ENCODE assay signal across 21 cellular contexts in the genomic region with DNA sequence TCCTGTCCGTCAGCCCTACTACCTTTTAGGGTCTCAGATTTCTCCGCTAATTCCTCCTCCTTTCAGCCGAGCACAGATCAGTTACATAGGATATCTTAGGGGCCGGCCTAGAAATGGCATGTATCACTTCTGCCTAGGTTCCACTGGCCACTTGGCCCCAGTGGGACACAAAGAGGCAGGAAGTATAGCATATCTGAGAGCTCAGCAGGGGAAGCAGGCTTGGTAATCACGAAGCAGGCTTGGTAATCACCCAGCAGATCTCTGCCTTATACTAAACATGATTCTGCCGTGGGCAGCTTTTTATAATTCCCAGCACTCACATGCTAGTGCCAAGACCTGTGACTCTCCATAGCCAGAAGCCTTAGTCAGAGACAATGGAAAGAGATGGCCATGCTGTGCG. TPM values are rescaled to one million over a fixed set of nuclear protein-coding genes. Genes with fewer than 3 reads are reported as not detected.
"Had no signal": no experiment of that assay in that cellular context is flagged by ENCODE, and none has a peak within 500 bp of the region (broad histone marks: within the 10 kb centered on the region; RNA-seq: fewer than 3 reads in every experiment).

No MANE protein-coding gene starts in this region.

- ATAC-seq: gastroesophageal sphincter; heart right ventricle; left lung; mucosa of descending colon; naive thymus-derived CD4-positive, alpha-beta T cell; stimulated activated memory B cell treated with anti-CD40 and anti-IgM and Interleukin-4, amounts not matched to agents 10 μg/mL and 1 μg/mL and 100 μg/mL, for 72 hours had no signal

- H3K4me1 ChIP-seq: gastroesophageal sphincter, heart right ventricle, left lung, parathyroid adenoma, uterus had no signal

- H3K27me3 Mint-ChIP-seq: activated B cell treated with CpG ODN at 0.5 μM for 24 hours; activated naive CD8-positive, alpha-beta T cell treated with anti-CD3 and anti-CD28 coated beads, Interleukin-2, amount 10 ng/mL, durations not matched to agents 7 days and 5 days; naive thymus-derived CD4-positive, alpha-beta T cell had no signal

- DNase-seq: activated B cell treated with CpG ODN at 0.5 μM for 24 hours; activated CD4-positive, alpha-beta T cell treated with anti-CD3 and anti-CD28 coated beads, Interleukin-2, amount 50 U/mL, for 1 hour; activated CD8-positive, alpha-beta memory T cell treated with anti-CD3 and anti-CD28 coated beads for 24 hours; activated naive CD8-positive, alpha-beta T cell treated with anti-CD3 and anti-CD28 coated beads, Interleukin-2, amount 10 ng/mL, durations not matched to agents 7 days and 5 days; anterior cingulate cortex; erythroblast; heart right ventricle; left lung; mucosa of descending colon; naive thymus-derived CD4-positive, alpha-beta T cell; stimulated activated CD4-positive, alpha-beta T cell treated with anti-CD3 and anti-CD28 coated beads, Interleukin-12 subunit alpha, Interleukin-12 subunit beta, amount 100 ng/mL, for 4 hours; uterus had no signal

- H3K9me3 ChIP-seq: gastroesophageal sphincter, heart right ventricle, left lung, mucosa of descending colon, neutrophil, tibial nerve, uterus had no signal

- H3K9ac ChIP-seq: parathyroid adenoma had no signal

- H3K27ac Mint-ChIP-seq: activated B cell treated with CpG ODN at 0.5 μM for 24 hours; activated naive CD8-positive, alpha-beta T cell treated with anti-CD3 and anti-CD28 coated beads, Interleukin-2, amount 10 ng/mL, durations not matched to agents 7 days and 5 days; stimulated activated memory B cell treated with anti-CD40 and anti-IgM and Interleukin-4, amounts not matched to agents 10 μg/mL and 1 μg/mL and 100 μg/mL, for 72 hours; T-helper 1 cell treated with Interleukin-12 subunit alpha and Interleukin-12 subunit beta and Interleukin-4 antibody, amounts not matched to agents 30 μg/mL and 1 μg/mL, for 36 hours had no signal

- H3K36me3 ChIP-seq: neutrophil, uterus had no signal

- H3K27ac ChIP-seq: gastroesophageal sphincter, heart right ventricle, left lung, neutrophil, parathyroid adenoma, uterus had no signal

- H3K36me3 Mint-ChIP-seq: stimulated activated memory B cell treated with anti-CD40 and anti-IgM and Interleukin-4, amounts not matched to agents 10 μg/mL and 1 μg/mL and 100 μg/mL, for 72 hours had no signal

- H3K4me1 Mint-ChIP-seq: activated B cell treated with CpG ODN at 0.5 μM for 24 hours; activated naive CD8-positive, alpha-beta T cell treated with anti-CD3 and anti-CD28 coated beads, Interleukin-2, amount 10 ng/mL, durations not matched to agents 7 days and 5 days; stimulated activated memory B cell treated with anti-CD40 and anti-IgM and Interleukin-4, amounts not matched to agents 10 μg/mL and 1 μg/mL and 100 μg/mL, for 72 hours had no signal

- H2AFZ ChIP-seq: parathyroid adenoma had no signal

- H3K4me3 Mint-ChIP-seq: activated B cell treated with CpG ODN at 0.5 μM for 24 hours; activated naive CD8-positive, alpha-beta T cell treated with anti-CD3 and anti-CD28 coated beads, Interleukin-2, amount 10 ng/mL, durations not matched to agents 7 days and 5 days; naive thymus-derived CD4-positive, alpha-beta T cell; stimulated activated memory B cell treated with anti-CD40 and anti-IgM and Interleukin-4, amounts not matched to agents 10 μg/mL and 1 μg/mL and 100 μg/mL, for 72 hours; T-helper 1 cell treated with Interleukin-12 subunit alpha and Interleukin-12 subunit beta and Interleukin-4 antibody, amounts not matched to agents 30 μg/mL and 1 μg/mL, for 36 hours had no signal

- H3K9me3 Mint-ChIP-seq: activated B cell treated with CpG ODN at 0.5 μM for 24 hours; activated naive CD8-positive, alpha-beta T cell treated with anti-CD3 and anti-CD28 coated beads, Interleukin-2, amount 10 ng/mL, durations not matched to agents 7 days and 5 days; stimulated activated memory B cell treated with anti-CD40 and anti-IgM and Interleukin-4, amounts not matched to agents 10 μg/mL and 1 μg/mL and 100 μg/mL, for 72 hours; T-helper 1 cell treated with Interleukin-12 subunit alpha and Interleukin-12 subunit beta and Interleukin-4 antibody, amounts not matched to agents 30 μg/mL and 1 μg/mL, for 36 hours had no signal

- H3K27me3 ChIP-seq: gastroesophageal sphincter, heart right ventricle, left lung, neutrophil, tibial nerve, uterus had no signal

- H3K4me3 ChIP-seq: gastroesophageal sphincter, heart right ventricle, left lung, mucosa of descending colon, tibial nerve, uterus had no signal

RNA-seq across cellular contexts. Expression of gene CACNG5, which starts 59.7 kb away (rescaled TPM):
- total RNA-seq: activated B cell treated with CpG ODN at 0.5 μM for 24 hours; activated naive CD8-positive, alpha-beta T cell treated with anti-CD3 and anti-CD28 coated beads, Interleukin-2, amount 10 ng/mL, durations not matched to agents 7 days and 5 days; bronchial epithelial cell; chondrocyte; dermis microvascular lymphatic vessel endothelial cell; gastroesophageal sphincter; heart right ventricle; left lung; naive thymus-derived CD4-positive, alpha-beta T cell; tibial nerve had no signal
- polyA plus RNA-seq: heart right ventricle; naive thymus-derived CD4-positive, alpha-beta T cell had no signal
